Comparison of ENCODE assay signal across 18 cellular contexts in the genomic region with DNA sequence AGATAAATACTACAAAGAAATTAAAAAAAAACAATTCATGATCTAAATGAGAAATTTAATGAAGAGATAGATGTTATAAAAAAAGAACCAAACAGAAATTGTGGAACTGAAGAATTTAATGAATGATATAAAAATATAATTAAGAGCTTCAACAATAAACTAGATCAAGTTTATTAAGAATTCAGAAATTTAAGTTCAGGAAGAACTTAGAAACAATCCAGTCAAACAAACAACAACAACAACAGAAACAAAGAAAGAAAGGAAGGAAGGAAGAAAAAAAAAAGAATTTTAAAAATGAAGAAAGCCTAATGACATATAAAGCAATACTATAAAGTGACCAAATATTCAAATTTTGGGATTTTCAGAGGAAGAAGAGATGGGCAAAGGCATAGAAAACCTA.
DNase-seq lines count a peak whose midpoint lies in the region; ATAC-seq, FAIRE-seq and TF ChIP-seq lines count a peak whose summit lies in the region.
"Had no signal": no experiment of that assay in that cellular context is flagged by ENCODE, and none has a peak within 500 bp of the region (broad histone marks: within the 10 kb centered on the region; RNA-seq: fewer than 3 reads in every experiment).

No MANE protein-coding gene starts in this region.

- no peaks in the 10 kb centered on the region for H3K27me3 ChIP-seq in pancreas
- H3K27me3 ChIP-seq: BLaER1 had no signal

- DNase-seq in frontal cortex (ENCODE audit: low spot score in 2 of 2) = no peak
- no peak for DNase-seq in pancreas
- no peak for DNase-seq in activated CD4-positive, alpha-beta T cell treated with anti-CD3 and anti-CD28 coated beads, Interleukin-2, amount 50 U/mL, for 48 hours
- no peak for DNase-seq in C1 segment of cervical spinal cord (lab: John Stamatoyannopoulos, UW)
- DNase-seq: CD4-positive, alpha-beta T cell; CD8-positive, alpha-beta memory T cell; DMS 273 treated with DMSO at 0.1 percent for 48 hours; DMS79; EL; GF-D8; GOT3; H7; HCEC 1CT had no signal

- no peak for TF ChIP-seq CTCF in pancreas (IDR thresholded peaks at IDR 0.05)

- intact Hi-C loops in pancreas (cut with DNase I) = no loop called here

- H3K36me3 ChIP-seq in pancreas = no peaks in the 10 kb centered on the region
- H3K36me3 ChIP-seq: BLaER1 had no signal

- FAIRE-seq in TTC549 (lab: Jason Lieb, UNC) (peak; percentile 69), frontal cortex (lab: Jason Lieb, UNC) (peak; percentile 55), pancreas (lab: Jason Lieb, UNC) (peak; percentile 79)
- FAIRE-seq: D721Med, GM12891 had no signal

- no peak for ATAC-seq in pancreas
- no peak for ATAC-seq in HG03280 (IDR thresholded peaks at IDR 0.05; ENCODE audit: unreplicated experiment)

- no peaks in the 10 kb centered on the region for H3K9me3 ChIP-seq in pancreas

- no peaks in the 10 kb centered on the region for H3K4me1 ChIP-seq in pancreas
- H3K4me1 ChIP-seq: BLaER1 had no signal

- no peak overlapping the region for H3K4me3 ChIP-seq in pancreas
- H3K4me3 ChIP-seq: BLaER1 had no signal

- H3K27ac ChIP-seq in pancreas = no peak overlapping the region
- H3K27ac ChIP-seq: BLaER1 had no signal
